ENCODE assay signal across 16 cellular contexts in the genomic region with DNA sequence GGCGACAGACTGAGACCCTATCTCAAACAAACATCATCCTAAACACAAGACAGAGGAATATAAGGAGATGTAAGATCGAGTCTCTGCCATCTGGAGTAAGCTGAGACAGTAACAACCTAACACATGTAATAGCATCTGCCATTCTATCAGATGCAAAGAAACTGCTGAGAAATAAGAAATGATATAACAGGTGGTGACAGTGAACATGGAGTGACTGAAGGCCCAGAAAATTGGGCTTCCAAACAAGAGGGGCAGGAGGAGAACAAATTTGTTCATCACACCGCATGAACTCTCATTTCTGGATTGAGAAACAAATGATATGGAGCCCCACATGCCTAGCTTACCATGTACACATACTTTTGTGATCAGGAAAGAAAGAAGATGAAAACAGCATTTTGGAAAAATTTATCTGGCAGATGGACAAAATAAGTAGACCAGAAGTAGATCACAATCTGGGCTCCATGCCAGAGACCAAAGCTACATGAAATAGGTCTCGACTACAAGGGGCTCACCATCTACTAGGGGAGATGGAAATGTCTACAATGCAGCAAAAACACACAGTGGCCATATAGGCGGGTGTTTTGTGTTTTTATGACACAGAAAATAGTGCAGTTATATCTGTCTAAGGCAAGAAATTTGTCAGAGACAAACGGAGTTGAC. TPM values are rescaled to one million over a fixed set of nuclear protein-coding genes. Genes with fewer than 3 reads are reported as not detected.
A peak's percentile ranks its signal among the peaks of the same experiment; 100 is the strongest.
DNase-seq lines count a peak whose midpoint lies in the region; ATAC-seq and TF ChIP-seq lines count a peak whose summit lies in the region.
"Had no signal": no experiment of that assay in that cellular context is flagged by ENCODE, and none has a peak within 500 bp of the region (broad histone marks: within the 10 kb centered on the region; RNA-seq: fewer than 3 reads in every experiment).

No MANE protein-coding gene starts in this region.

- no peaks in the 10 kb centered on the region for H3K4me1 ChIP-seq in SK-N-SH (ENCODE audit: control insufficient read depth in 1 of 2, insufficient read depth in 2 of 2, low read depth in 1 of 2, low read length in 1 of 2)
- H3K4me1 ChIP-seq: colonic mucosa, gastroesophageal sphincter had no signal

- H3K4me2 ChIP-seq in SK-N-SH: no peak overlapping the region

- 95% methylated on average over 6 of the region's 6 CpGs for WGBS in SK-N-SH (ENCODE audit: low lambda C conversion rate)

- TF ChIP-seq CTCF in SK-N-SH (IDR thresholded peaks at IDR 0.05): no peak

- no peaks in the 10 kb centered on the region; the same call in 1 of the 2 replicates for H3K79me2 ChIP-seq in SK-N-SH (ENCODE audit: insufficient read depth)

- no peak overlapping the region for H3K9ac ChIP-seq in SK-N-SH

- ATAC-seq in SK-N-SH treated with all-trans-retinoic acid at 6 μM for 48 hours (no peak), HG02885 (IDR thresholded peaks at IDR 0.05; ENCODE audit: poor library complexity, unreplicated experiment) (no peak)
- ATAC-seq: activated T-helper 17 cell treated with anti-CD3 and anti-CD28 coated beads, Interleukin-2, amount 50 U/mL, for 72 hours; gastroesophageal sphincter had no signal

- no peak overlapping the region for H2AFZ ChIP-seq in SK-N-SH (ENCODE audit: low read depth)

- CTCF ChIA-PET in SK-N-SH (lab: Yijun Ruan, JAX): no interaction called here

- POLR2A ChIA-PET in SK-N-SH (lab: Yijun Ruan, JAX): no interaction called here

- no peaks in the 10 kb centered on the region for H4K20me1 ChIP-seq in SK-N-SH (ENCODE audit: insufficient read depth)

- H3K27me3 ChIP-seq in SK-N-SH (ENCODE audit: insufficient read depth): no peaks in the 10 kb centered on the region
- H3K27me3 ChIP-seq: colonic mucosa, gastroesophageal sphincter, tibial artery had no signal

- H3K4me3 ChIP-seq in SK-N-SH (ENCODE audit: low read depth in 2 of 2, low read length in 1 of 2): no peak overlapping the region
- H3K4me3 ChIP-seq: colonic mucosa, gastroesophageal sphincter, tibial artery had no signal

- H3K27ac ChIP-seq in SK-N-SH (ENCODE audit: low read depth in 2 of 2, low read length in 1 of 2): no peak overlapping the region
- H3K27ac ChIP-seq: colonic mucosa, gastroesophageal sphincter, tibial artery had no signal

- TF ChIP-seq RAD21 in SK-N-SH (IDR thresholded peaks at IDR 0.05; ENCODE audit: low read length): no peak

- no peak for TF ChIP-seq EP300 in SK-N-SH (IDR thresholded peaks at IDR 0.05; ENCODE audit: borderline replicate concordance in 1 of 2, low read depth in 1 of 2, low read length in 1 of 2)

- no peak for DNase-seq in SK-N-SH
- peak; percentile 35 for DNase-seq in amniotic epithelial cell (ENCODE audit: low read depth)
- DNase-seq in fibroblast of peridontal ligament (ENCODE audit: extremely low read depth): peak; percentile 63
- DNase-seq in dedifferentiated amniotic fluid mesenchymal stem cell (ENCODE audit: extremely low spot score): no peak
- DNase-seq in KG1 (lab: John Stamatoyannopoulos, UW): no peak
- DNase-seq in SK-N-DZ (ENCODE audit: low spot score): no peak
- DNase-seq: colonic mucosa; DMS153; NCI-H187; OCI-M1; stimulated activated naive CD4-positive, alpha-beta T cell; tibial artery had no signal

- no peaks in the 10 kb centered on the region for H3F3A ChIP-seq in SK-N-SH (replicated peaks; ENCODE audit: insufficient read depth)

- H3K36me3 ChIP-seq in SK-N-SH (replicated peaks in 1 of 2; ENCODE audit: control insufficient read depth in 1 of 2, insufficient read depth in 2 of 2, low read length in 1 of 2): peaks cover 38 to 55% of the 10 kb centered on the region in 2 experiments
- H3K36me3 ChIP-seq: colonic mucosa had no signal

- H3K9me2 ChIP-seq in SK-N-SH: no peaks in the 10 kb centered on the region

- H3K9me3 ChIP-seq in SK-N-SH: no peaks in the 10 kb centered on the region
- H3K9me3 ChIP-seq: colonic mucosa, gastroesophageal sphincter, tibial artery had no signal

TF ChIP-seq in SK-N-SH, 30 proteins besides CTCF, POLR2A, EP300 and RAD21:
- TF ChIP-seq, protein P1, sequence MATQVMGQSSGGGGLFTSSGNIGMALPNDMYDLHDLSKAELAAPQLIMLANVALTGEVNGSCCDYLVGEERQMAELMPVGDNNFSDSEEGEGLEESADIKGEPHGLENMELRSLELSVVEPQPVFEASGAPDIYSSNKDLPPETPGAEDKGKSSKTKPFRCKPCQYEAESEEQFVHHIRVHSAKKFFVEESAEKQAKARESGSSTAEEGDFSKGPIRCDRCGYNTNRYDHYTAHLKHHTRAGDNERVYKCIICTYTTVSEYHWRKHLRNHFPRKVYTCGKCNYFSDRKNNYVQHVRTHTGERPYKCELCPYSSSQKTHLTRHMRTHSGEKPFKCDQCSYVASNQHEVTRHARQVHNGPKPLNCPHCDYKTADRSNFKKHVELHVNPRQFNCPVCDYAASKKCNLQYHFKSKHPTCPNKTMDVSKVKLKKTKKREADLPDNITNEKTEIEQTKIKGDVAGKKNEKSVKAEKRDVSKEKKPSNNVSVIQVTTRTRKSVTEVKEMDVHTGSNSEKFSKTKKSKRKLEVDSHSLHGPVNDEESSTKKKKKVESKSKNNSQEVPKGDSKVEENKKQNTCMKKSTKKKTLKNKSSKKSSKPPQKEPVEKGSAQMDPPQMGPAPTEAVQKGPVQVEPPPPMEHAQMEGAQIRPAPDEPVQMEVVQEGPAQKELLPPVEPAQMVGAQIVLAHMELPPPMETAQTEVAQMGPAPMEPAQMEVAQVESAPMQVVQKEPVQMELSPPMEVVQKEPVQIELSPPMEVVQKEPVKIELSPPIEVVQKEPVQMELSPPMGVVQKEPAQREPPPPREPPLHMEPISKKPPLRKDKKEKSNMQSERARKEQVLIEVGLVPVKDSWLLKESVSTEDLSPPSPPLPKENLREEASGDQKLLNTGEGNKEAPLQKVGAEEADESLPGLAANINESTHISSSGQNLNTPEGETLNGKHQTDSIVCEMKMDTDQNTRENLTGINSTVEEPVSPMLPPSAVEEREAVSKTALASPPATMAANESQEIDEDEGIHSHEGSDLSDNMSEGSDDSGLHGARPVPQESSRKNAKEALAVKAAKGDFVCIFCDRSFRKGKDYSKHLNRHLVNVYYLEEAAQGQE (IDR thresholded peaks at IDR 0.05; ENCODE audit: low read depth, low read length): no peak
- no peak for TF ChIP-seq TEAD4 (IDR thresholded peaks at IDR 0.05; ENCODE audit: borderline replicate concordance, insufficient read depth)
- no peak for TF ChIP-seq MXI1 (IDR thresholded peaks at IDR 0.05; ENCODE audit: low read depth, low read length)
- 0 out of 2 replicates have a peak, but pooled peaks have one; percentile 10 for TF ChIP-seq NFIC (IDR thresholded peaks at IDR 0.05; ENCODE audit: borderline replicate concordance)

TF ChIP-seq in SK-N-SH treated with all-trans-retinoic acid at 6 μM for 48 hours, 23 proteins besides CTCF, POLR2A, EP300 and RAD21 (continues in another document):
- TF ChIP-seq, protein P2, sequence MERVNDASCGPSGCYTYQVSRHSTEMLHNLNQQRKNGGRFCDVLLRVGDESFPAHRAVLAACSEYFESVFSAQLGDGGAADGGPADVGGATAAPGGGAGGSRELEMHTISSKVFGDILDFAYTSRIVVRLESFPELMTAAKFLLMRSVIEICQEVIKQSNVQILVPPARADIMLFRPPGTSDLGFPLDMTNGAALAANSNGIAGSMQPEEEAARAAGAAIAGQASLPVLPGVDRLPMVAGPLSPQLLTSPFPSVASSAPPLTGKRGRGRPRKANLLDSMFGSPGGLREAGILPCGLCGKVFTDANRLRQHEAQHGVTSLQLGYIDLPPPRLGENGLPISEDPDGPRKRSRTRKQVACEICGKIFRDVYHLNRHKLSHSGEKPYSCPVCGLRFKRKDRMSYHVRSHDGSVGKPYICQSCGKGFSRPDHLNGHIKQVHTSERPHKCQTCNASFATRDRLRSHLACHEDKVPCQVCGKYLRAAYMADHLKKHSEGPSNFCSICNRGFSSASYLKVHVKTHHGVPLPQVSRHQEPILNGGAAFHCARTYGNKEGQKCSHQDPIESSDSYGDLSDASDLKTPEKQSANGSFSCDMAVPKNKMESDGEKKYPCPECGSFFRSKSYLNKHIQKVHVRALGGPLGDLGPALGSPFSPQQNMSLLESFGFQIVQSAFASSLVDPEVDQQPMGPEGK (CRISPR knock-in tag; IDR thresholded peaks at IDR 0.05; ENCODE audit: borderline replicate concordance): no peak
- TF ChIP-seq, protein P3, sequence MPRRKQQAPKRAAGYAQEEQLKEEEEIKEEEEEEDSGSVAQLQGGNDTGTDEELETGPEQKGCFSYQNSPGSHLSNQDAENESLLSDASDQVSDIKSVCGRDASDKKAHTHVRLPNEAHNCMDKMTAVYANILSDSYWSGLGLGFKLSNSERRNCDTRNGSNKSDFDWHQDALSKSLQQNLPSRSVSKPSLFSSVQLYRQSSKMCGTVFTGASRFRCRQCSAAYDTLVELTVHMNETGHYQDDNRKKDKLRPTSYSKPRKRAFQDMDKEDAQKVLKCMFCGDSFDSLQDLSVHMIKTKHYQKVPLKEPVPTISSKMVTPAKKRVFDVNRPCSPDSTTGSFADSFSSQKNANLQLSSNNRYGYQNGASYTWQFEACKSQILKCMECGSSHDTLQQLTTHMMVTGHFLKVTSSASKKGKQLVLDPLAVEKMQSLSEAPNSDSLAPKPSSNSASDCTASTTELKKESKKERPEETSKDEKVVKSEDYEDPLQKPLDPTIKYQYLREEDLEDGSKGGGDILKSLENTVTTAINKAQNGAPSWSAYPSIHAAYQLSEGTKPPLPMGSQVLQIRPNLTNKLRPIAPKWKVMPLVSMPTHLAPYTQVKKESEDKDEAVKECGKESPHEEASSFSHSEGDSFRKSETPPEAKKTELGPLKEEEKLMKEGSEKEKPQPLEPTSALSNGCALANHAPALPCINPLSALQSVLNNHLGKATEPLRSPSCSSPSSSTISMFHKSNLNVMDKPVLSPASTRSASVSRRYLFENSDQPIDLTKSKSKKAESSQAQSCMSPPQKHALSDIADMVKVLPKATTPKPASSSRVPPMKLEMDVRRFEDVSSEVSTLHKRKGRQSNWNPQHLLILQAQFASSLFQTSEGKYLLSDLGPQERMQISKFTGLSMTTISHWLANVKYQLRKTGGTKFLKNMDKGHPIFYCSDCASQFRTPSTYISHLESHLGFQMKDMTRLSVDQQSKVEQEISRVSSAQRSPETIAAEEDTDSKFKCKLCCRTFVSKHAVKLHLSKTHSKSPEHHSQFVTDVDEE (CRISPR knock-in tag; IDR thresholded peaks at IDR 0.05): no peak
- TF ChIP-seq CSDC2 (CRISPR knock-in tag; IDR thresholded peaks at IDR 0.05) (no peak), OSR1 (CRISPR knock-in tag; IDR thresholded peaks at IDR 0.05) (no peak), ZFP30 (CRISPR knock-in tag; IDR thresholded peaks at IDR 0.05) (no peak)

RNA-seq across cellular contexts. Expression of a gene that starts 45.5 kb away (rescaled TPM):
- 17.9 and 18.8 TPM in 2 replicates for polyA plus RNA-seq in SK-N-SH (2012; rRNA removed)
- polyA plus RNA-seq in SK-N-SH (2012; cell fraction: cytosol; rRNA removed): 13.4 and 14.8 TPM in 2 replicates
- polyA plus RNA-seq in SK-N-SH (2012; cell fraction: nucleus; rRNA removed): 30.7 and 53.7 TPM in 2 replicates
- polyA plus RNA-seq in SK-N-DZ (2014; cell fraction: cytosol; rRNA removed): 24.8 and 30.0 TPM in 2 replicates
- polyA plus RNA-seq in SK-N-DZ (2014; cell fraction: nucleus; rRNA removed): 35.5 and 46.4 TPM in 2 replicates

Comparison
In these comparisons a context has a peak if more than half of its experiments do, and no peak if none do; other contexts are left out.
1. DNase-seq: peak in amniotic epithelial cell (single experiment) and fibroblast of peridontal ligament (single experiment); none in SK-N-SH (single experiment), dedifferentiated amniotic fluid mesenchymal stem cell (single experiment), KG1 (single experiment) and SK-N-DZ (single experiment).